8 cellular contexts compared by ENCODE assay signal in the genomic region with DNA sequence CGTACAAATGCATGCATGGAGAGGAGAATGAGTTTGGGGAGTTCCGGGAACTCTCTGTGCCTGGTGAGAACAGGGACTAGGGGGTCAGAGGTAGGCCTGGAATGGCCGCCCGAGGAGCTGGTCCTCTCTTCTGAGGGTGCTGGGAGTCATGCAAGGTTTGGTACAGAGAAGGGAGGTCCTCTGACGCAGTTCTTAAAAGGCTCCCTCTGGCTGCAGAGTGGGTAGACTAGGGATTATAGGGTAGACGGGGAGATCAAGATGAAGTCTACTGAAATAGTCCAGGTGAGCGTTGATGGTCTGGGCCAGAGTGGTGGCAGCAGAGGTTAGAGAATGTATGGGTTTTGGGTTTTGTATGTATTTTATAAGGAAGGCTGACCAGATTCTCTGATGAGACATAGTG. TPM values are rescaled to one million over a fixed set of nuclear protein-coding genes. Genes with fewer than 3 reads are reported as not detected.
DNase-seq lines count a peak whose midpoint lies in the region; ATAC-seq, FAIRE-seq and TF ChIP-seq lines count a peak whose summit lies in the region.

No MANE protein-coding gene starts in this region.

- peaks cover 12% of the 10 kb centered on the region for H3K36me3 ChIP-seq in Panc1 (ENCODE audit: control insufficient read depth, insufficient read depth, low read length)
- peaks cover 16 to 45% (median 27%) of the 10 kb centered on the region in 3 donors for H3K36me3 ChIP-seq in esophagus squamous epithelium
- peaks cover 4 to 25% (median 15%) of the 10 kb centered on the region in 3 donors for H3K36me3 ChIP-seq in pancreas

- no peak for FAIRE-seq in pancreas (lab: Jason Lieb, UNC)

- peak; percentile 24 for DNase-seq in GM03348 (ENCODE audit: low spot score)
- no peak for DNase-seq in Panc1 (ENCODE audit: low read depth, low spot score)
- no peak for DNase-seq in esophagus squamous epithelium (lab: John Stamatoyannopoulos, UW)
- DNase-seq in pancreas: no peak
- no peak for DNase-seq in SHP77 treated with DMSO at 0.1 percent for 48 hours (lab: John Stamatoyannopoulos, UW)

- peaks cover 11% of the 10 kb centered on the region; the same call in 1 of the 2 replicates for H3K4me1 ChIP-seq in Panc1 (ENCODE audit: control insufficient read depth, insufficient read depth, low read length)
- peaks cover 5 to 28% (median 13%) of the 10 kb centered on the region in 3 donors for H3K4me1 ChIP-seq in esophagus squamous epithelium
- peaks cover 0 to 3% (median 0%) of the 10 kb centered on the region in 3 donors for H3K4me1 ChIP-seq in pancreas

- WGBS in esophagus squamous epithelium, 2 donors: 21 to 25% methylated on average over 6 to 7 of the region's 7 CpGs
- WGBS in pancreas, 2 donors: 14 to 15% methylated on average over 7 of the region's 7 CpGs

- ATAC-seq in Panc1 (peak; percentile 3; the same call in 1 of the 2 replicates), pancreas (no peak), GM21619 (IDR thresholded peaks at IDR 0.05; ENCODE audit: unreplicated experiment) (no peak), HG02852 (IDR thresholded peaks at IDR 0.05; ENCODE audit: unreplicated experiment) (no peak), HG03280 (IDR thresholded peaks at IDR 0.05; ENCODE audit: unreplicated experiment) (no peak)

- POLR2A ChIA-PET in Panc1 (lab: Charles Lee): no interaction called here

- CTCF ChIA-PET in Panc1 (lab: Charles Lee): no interaction called here

- TF ChIP-seq POLR2A in esophagus squamous epithelium (IDR thresholded peaks at IDR 0.05): no peak

- H3K27me3 ChIP-seq in Panc1 (ENCODE audit: control insufficient read depth, insufficient read depth, low read length): no peaks in the 10 kb centered on the region
- no peaks in the 10 kb centered on the region for H3K27me3 ChIP-seq in esophagus squamous epithelium
- no peaks in the 10 kb centered on the region for H3K27me3 ChIP-seq in pancreas

- in situ Hi-C loops in Panc1 (cut with HindIII; ENCODE audit: low pct_unique_long_range_greater_than_20kb, low sequenced_read_pairs): no loop called here

- no peak for TF ChIP-seq CTCF in Panc1 (IDR thresholded peaks at IDR 0.05)
- peak in 1 of 6 experiments; percentile 10 for TF ChIP-seq CTCF in esophagus squamous epithelium (IDR thresholded peaks at IDR 0.05)
- TF ChIP-seq CTCF in pancreas (IDR thresholded peaks at IDR 0.05): no peak

- H3K4me3 ChIP-seq in Panc1 (ENCODE audit: low read depth in 2 of 2, low read length in 2 of 2): peak overlapping the region; percentile 87 to 97
- peak overlapping the region; percentile 62 to 93 (median 92) for H3K4me3 ChIP-seq in esophagus squamous epithelium
- peak overlapping the region; percentile 50 to 81 (median 70) for H3K4me3 ChIP-seq in pancreas

- peaks cover 23% of the 10 kb centered on the region for H3K9me3 ChIP-seq in Panc1 (ENCODE audit: control insufficient read depth, insufficient read depth, low read depth, low read length)
- peaks cover 0 to 29% (median 3%) of the 10 kb centered on the region in 3 donors for H3K9me3 ChIP-seq in esophagus squamous epithelium
- H3K9me3 ChIP-seq in pancreas: no peaks in the 10 kb centered on the region

- intact Hi-C loops in Panc1 (cut with micrococcal nuclease; ENCODE audit: unreplicated experiment) (no loop called here), esophagus squamous epithelium (cut with DNase I) (no loop called here), pancreas (cut with DNase I) (no loop called here)

- H3K27ac ChIP-seq in Panc1 (ENCODE audit: low read length) (peak overlapping the region; percentile 87), esophagus squamous epithelium (peak overlapping the region; percentile 76 to 91 (median 86)), pancreas (no peak overlapping the region)

- BruUV-seq in Panc1 (replicated peaks; lab: Mats Ljungman, UMichigan): no TSS peak

RNA-seq across cellular contexts. Expression of gene ZNF304, which starts 0.8 kb away (rescaled TPM):
- total RNA-seq in Panc1 (2021; ENCODE audit: unreplicated experiment) (10.8 TPM), esophagus squamous epithelium (1 to 10 TPM; 3.3 to 9.0 (median 5.7) TPM), pancreas (1 to 10 TPM; 1.9 to 4.6 (median 2.5) TPM)
- 6.0 TPM for polyA plus RNA-seq in Panc1 (2012; ENCODE audit: insufficient read length)
- 1 to 10 TPM; 1.1 to 3.3 TPM for polyA plus RNA-seq in pancreas

RNA-seq across cellular contexts. Expression of gene TRAPPC2B, which starts 11.5 kb away (rescaled TPM):
- 15.1 TPM for total RNA-seq in Panc1 (2021; ENCODE audit: unreplicated experiment)
- 23.4 TPM for polyA plus RNA-seq in Panc1 (2012; ENCODE audit: insufficient read length)
- total RNA-seq in esophagus squamous epithelium: 10 to 100 TPM; 14.7 to 24.6 (median 17.9) TPM
- 1 to 10 TPM; 2.1 to 3.2 (median 2.5) TPM for total RNA-seq in pancreas
- polyA plus RNA-seq in pancreas: 10 to 100 TPM in 1 of 2 donors, 1 to 10 TPM in 1; 9.3 to 14.7 TPM

RNA-seq across cellular contexts. Expression of gene ZNF547, which starts 11.5 kb away (rescaled TPM):
- total RNA-seq in Panc1 (2021; ENCODE audit: unreplicated experiment) (4.1 TPM), esophagus squamous epithelium (1 to 10 TPM; 1.1 to 6.7 (median 3.1) TPM), pancreas (1 to 10 TPM in 5 of 6 donors, under 1 TPM in 1; 0.60 to 1.4 (median 1.1) TPM)
- 3.8 TPM for polyA plus RNA-seq in Panc1 (2012; ENCODE audit: insufficient read length)
- 1 to 10 TPM; 1.3 to 4.1 TPM for polyA plus RNA-seq in pancreas

RNA-seq across cellular contexts. Expression of gene ZNF543, which starts 31.6 kb away (rescaled TPM):
- 10.8 TPM for total RNA-seq in Panc1 (2021; ENCODE audit: unreplicated experiment)
- polyA plus RNA-seq in Panc1 (2012; ENCODE audit: insufficient read length): 1.5 TPM
- 10 to 100 TPM in 1 of 4 donors, 1 to 10 TPM in 3; 4.7 to 10.1 (median 8.4) TPM for total RNA-seq in esophagus squamous epithelium
- 1 to 10 TPM; 1.3 to 4.1 (median 1.5) TPM for total RNA-seq in pancreas
- polyA plus RNA-seq in pancreas: 1 to 10 TPM in 1 of 2 donors, under 1 TPM in 1; 0.76 to 1.4 TPM

RNA-seq across cellular contexts. Expression of gene ZNF548, which starts 37.8 kb away (rescaled TPM):
- total RNA-seq in Panc1 (2021; ENCODE audit: unreplicated experiment): 14.7 TPM
- polyA plus RNA-seq in Panc1 (2012; ENCODE audit: insufficient read length): 5.9 TPM
- total RNA-seq in esophagus squamous epithelium: 10 to 100 TPM in 2 of 4 donors, 1 to 10 TPM in 2; 7.7 to 26.9 (median 11.2) TPM
- 1 to 10 TPM; 3.5 to 8.7 (median 5.1) TPM for total RNA-seq in pancreas
- 1 to 10 TPM; 3.7 to 5.2 TPM for polyA plus RNA-seq in pancreas

Comparison
In these comparisons a context has a peak if more than half of its experiments do, and no peak if none do; other contexts are left out.
1. H3K27ac ChIP-seq: peak in Panc1 (single experiment) and esophagus squamous epithelium (4 of 4); none in pancreas (0 of 4).
2. Peak in every context shown above with its lines, with median percentiles within 50 percentile points of each other: H3K4me3 ChIP-seq.